Comparison of ENCODE assay signal across 19 cellular contexts in genomic region chr15:51750186-51750585, GRCh38. TPM values are rescaled to one million over a fixed set of nuclear protein-coding genes. Genes with fewer than 3 reads are reported as not detected.
A peak's percentile ranks its signal among the peaks of the same experiment; 100 is the strongest.
DNase-seq lines count a peak whose midpoint lies in the region; ATAC-seq, FAIRE-seq and TF ChIP-seq lines count a peak whose summit lies in the region.
"Had no signal": no experiment of that assay in that cellular context is flagged by ENCODE, and none has a peak within 500 bp of the region (broad histone marks: within the 10 kb centered on the region; RNA-seq: fewer than 3 reads in every experiment).

No MANE protein-coding gene starts in this region.

- DNase-seq in T-helper 1 cell (no peak), GM18507 (ENCODE audit: extremely low spot score, insufficient read length, low read depth) (no peak), spleen (no peak), anterior cingulate cortex (lab: John Stamatoyannopoulos, UW) (no peak), kidney glomerular epithelial cell (lab: John Stamatoyannopoulos, UW) (no peak)
- DNase-seq in activated T-helper 1 cell treated with anti-CD3 and anti-CD28 coated beads, Interleukin-12 subunit alpha, Interleukin-12 subunit beta, Interleukin-2, Interleukin-4 antibody, amounts not matched to agents 30 ng/mL and 10 ng/mL and 1 ng/mL, durations not matched to agents 14 hours and 24 hours and 36 hours (ENCODE audit: low spot score) = no peak
- DNase-seq in naive thymus-derived CD4-positive, alpha-beta T cell = no peak
- DNase-seq: activated CD8-positive, alpha-beta memory T cell treated with anti-CD3 and anti-CD28 coated beads, Interleukin-2, amount 50 U/mL, for 48 hours; dorsolateral prefrontal cortex; KBM-7; mucosa of descending colon; NCI-H2171; SHP77; stimulated activated CD4-positive, alpha-beta T cell treated with anti-CD3 and anti-CD28 coated beads, Interleukin-12 subunit alpha, Interleukin-12 subunit beta, amount 100 ng/mL, for 4 hours had no signal

- POLR2A ChIA-PET in naive thymus-derived CD4-positive, alpha-beta T cell (lab: Charles Lee) = interaction anchor here (6.1 kb wide), 1 partner anchor 13 kb away, joined by 44 read pairs; the partner anchor contains the start of gene LYSMD2

- peaks cover 9% of the 10 kb centered on the region for H3K9me3 Mint-ChIP-seq in T-helper 1 cell treated with Interleukin-12 subunit alpha and Interleukin-12 subunit beta and Interleukin-4 antibody, amounts not matched to agents 30 μg/mL and 1 μg/mL, for 36 hours
- no peaks in the 10 kb centered on the region for H3K9me3 Mint-ChIP-seq in activated T-helper 1 cell treated with anti-CD3 and anti-CD28 coated beads, Interleukin-12 subunit alpha, Interleukin-12 subunit beta, Interleukin-2, Interleukin-4 antibody, amounts not matched to agents 30 ng/mL and 10 ng/mL and 1 ng/mL, durations not matched to agents 14 hours and 24 hours and 36 hours
- peaks cover 0 to 4% (median 0%) of the 10 kb centered on the region in 11 donors for H3K9me3 Mint-ChIP-seq in naive thymus-derived CD4-positive, alpha-beta T cell

- intact Hi-C loops in activated T-helper 1 cell treated with anti-CD3 and anti-CD28 coated beads, Interleukin-12 subunit alpha, Interleukin-12 subunit beta, Interleukin-2, Interleukin-4 antibody, amounts not matched to agents 30 ng/mL and 10 ng/mL and 1 ng/mL, durations not matched to agents 14 hours and 24 hours and 36 hours (cut with micrococcal nuclease) = loop anchor here (2.0 to 5.0 kb wide), 2 partner anchors 13 to 77 kb away; partner anchors contain the start of genes LYSMD2 and TMOD3
- intact Hi-C loops in naive thymus-derived CD4-positive, alpha-beta T cell (cut with micrococcal nuclease) = loop anchor here (2.0 kb wide), 2 partner anchors 13 to 27 kb away; partner anchors contain the start of gene LYSMD2 (in 1 of the 2)
- intact Hi-C loops in spleen (cut with DNase I; ENCODE audit: low total_unique reads) = no loop called here

- H3K4me1 Mint-ChIP-seq in T-helper 1 cell treated with Interleukin-12 subunit alpha and Interleukin-12 subunit beta and Interleukin-4 antibody, amounts not matched to agents 30 μg/mL and 1 μg/mL, for 36 hours (ENCODE audit: low read depth) = peaks cover 10% of the 10 kb centered on the region
- peaks cover 30% of the 10 kb centered on the region for H3K4me1 Mint-ChIP-seq in activated T-helper 1 cell treated with anti-CD3 and anti-CD28 coated beads, Interleukin-12 subunit alpha, Interleukin-12 subunit beta, Interleukin-2, Interleukin-4 antibody, amounts not matched to agents 30 ng/mL and 10 ng/mL and 1 ng/mL, durations not matched to agents 14 hours and 24 hours and 36 hours (ENCODE audit: low read depth)
- H3K4me1 Mint-ChIP-seq in naive thymus-derived CD4-positive, alpha-beta T cell = peaks cover 19 to 43% (median 38%) of the 10 kb centered on the region in 7 donors

- no peak overlapping the region for H3K27ac Mint-ChIP-seq in T-helper 1 cell treated with Interleukin-12 subunit alpha and Interleukin-12 subunit beta and Interleukin-4 antibody, amounts not matched to agents 30 μg/mL and 1 μg/mL, for 36 hours
- no peak overlapping the region for H3K27ac Mint-ChIP-seq in activated T-helper 1 cell treated with anti-CD3 and anti-CD28 coated beads, Interleukin-12 subunit alpha, Interleukin-12 subunit beta, Interleukin-2, Interleukin-4 antibody, amounts not matched to agents 30 ng/mL and 10 ng/mL and 1 ng/mL, durations not matched to agents 14 hours and 24 hours and 36 hours
- peak overlapping the region in 1 of 9 donors; percentile 81 for H3K27ac Mint-ChIP-seq in naive thymus-derived CD4-positive, alpha-beta T cell
- H3K27ac Mint-ChIP-seq: CD14-positive monocyte had no signal

- no peak overlapping the region for H3K27ac ChIP-seq in naive thymus-derived CD4-positive, alpha-beta T cell (ENCODE audit: low read depth, low read length)
- H3K27ac ChIP-seq in spleen = no peak overlapping the region
- H3K27ac ChIP-seq: hepatocyte had no signal

- H3K4me1 ChIP-seq in naive thymus-derived CD4-positive, alpha-beta T cell (ENCODE audit: control insufficient read depth in 2 of 2, insufficient read depth in 2 of 2, low read length in 2 of 2) = peaks cover 0 to 10% of the 10 kb centered on the region in 2 donors
- H3K4me1 ChIP-seq in spleen = peaks cover 5 to 45% (median 27%) of the 10 kb centered on the region in 6 donors
- H3K4me1 ChIP-seq: prostate gland had no signal

- no peak for TF ChIP-seq CTCF in spleen (IDR thresholded peaks at IDR 0.05 in 8 of 11, conservative IDR thresholded peaks at IDR 0.05 in 3 of 11)

- H3K9me3 ChIP-seq in naive thymus-derived CD4-positive, alpha-beta T cell (ENCODE audit: control insufficient read depth in 2 of 3, low read length in 3 of 3) = no peaks in the 10 kb centered on the region
- no peaks in the 10 kb centered on the region for H3K9me3 ChIP-seq in spleen
- H3K9me3 ChIP-seq: mucosa of descending colon, prostate gland had no signal

- H3K27me3 Mint-ChIP-seq in T-helper 1 cell treated with Interleukin-12 subunit alpha and Interleukin-12 subunit beta and Interleukin-4 antibody, amounts not matched to agents 30 μg/mL and 1 μg/mL, for 36 hours (ENCODE audit: low read depth) = peaks cover 64% of the 10 kb centered on the region
- H3K27me3 Mint-ChIP-seq in activated T-helper 1 cell treated with anti-CD3 and anti-CD28 coated beads, Interleukin-12 subunit alpha, Interleukin-12 subunit beta, Interleukin-2, Interleukin-4 antibody, amounts not matched to agents 30 ng/mL and 10 ng/mL and 1 ng/mL, durations not matched to agents 14 hours and 24 hours and 36 hours (ENCODE audit: insufficient read depth) = peaks cover 43% of the 10 kb centered on the region
- peaks cover 0 to 62% (median 4%) of the 10 kb centered on the region in 5 donors for H3K27me3 Mint-ChIP-seq in naive thymus-derived CD4-positive, alpha-beta T cell

- no peak overlapping the region for H3K4me3 ChIP-seq in naive thymus-derived CD4-positive, alpha-beta T cell (ENCODE audit: low read length)
- H3K4me3 ChIP-seq in spleen = peak overlapping the region in 1 of 8 donors; percentile 98
- H3K4me3 ChIP-seq: hepatocyte, mucosa of descending colon had no signal

- no peaks in the 10 kb centered on the region for H3K27me3 ChIP-seq in naive thymus-derived CD4-positive, alpha-beta T cell (ENCODE audit: control insufficient read depth in 2 of 2, insufficient read depth in 2 of 2, low read length in 2 of 2)
- H3K27me3 ChIP-seq in spleen (replicated peaks in 1 of 7) = peaks cover 0 to 7% (median 0%) of the 10 kb centered on the region in 7 donors
- H3K27me3 ChIP-seq: dorsolateral prefrontal cortex had no signal

- H3K4me3 Mint-ChIP-seq in T-helper 1 cell treated with Interleukin-12 subunit alpha and Interleukin-12 subunit beta and Interleukin-4 antibody, amounts not matched to agents 30 μg/mL and 1 μg/mL, for 36 hours = peak overlapping the region; percentile 75
- H3K4me3 Mint-ChIP-seq in activated T-helper 1 cell treated with anti-CD3 and anti-CD28 coated beads, Interleukin-12 subunit alpha, Interleukin-12 subunit beta, Interleukin-2, Interleukin-4 antibody, amounts not matched to agents 30 ng/mL and 10 ng/mL and 1 ng/mL, durations not matched to agents 14 hours and 24 hours and 36 hours = peak overlapping the region; percentile 78
- peak overlapping the region; percentile 57 to 89 (median 86) for H3K4me3 Mint-ChIP-seq in naive thymus-derived CD4-positive, alpha-beta T cell

- TF ChIP-seq POLR2A in spleen (IDR thresholded peaks at IDR 0.05) = no peak

- CTCF ChIA-PET in naive thymus-derived CD4-positive, alpha-beta T cell (lab: Charles Lee) = no interaction called here

- ATAC-seq in naive thymus-derived CD4-positive, alpha-beta T cell = no peak

- H3K36me3 ChIP-seq in naive thymus-derived CD4-positive, alpha-beta T cell (ENCODE audit: control insufficient read depth in 2 of 3, insufficient read depth in 3 of 3, low read length in 3 of 3) = no peaks in the 10 kb centered on the region
- H3K36me3 ChIP-seq in spleen = no peaks in the 10 kb centered on the region
- H3K36me3 ChIP-seq: prostate gland had no signal

- peak; percentile 72 for FAIRE-seq in GM18507 (lab: Jason Lieb, UNC)
- FAIRE-seq: TTC549 had no signal

- peaks cover 3% of the 10 kb centered on the region for H3K36me3 Mint-ChIP-seq in T-helper 1 cell treated with Interleukin-12 subunit alpha and Interleukin-12 subunit beta and Interleukin-4 antibody, amounts not matched to agents 30 μg/mL and 1 μg/mL, for 36 hours (ENCODE audit: low read depth)
- peaks cover 8% of the 10 kb centered on the region for H3K36me3 Mint-ChIP-seq in activated T-helper 1 cell treated with anti-CD3 and anti-CD28 coated beads, Interleukin-12 subunit alpha, Interleukin-12 subunit beta, Interleukin-2, Interleukin-4 antibody, amounts not matched to agents 30 ng/mL and 10 ng/mL and 1 ng/mL, durations not matched to agents 14 hours and 24 hours and 36 hours (ENCODE audit: low read depth)
- peaks cover 0 to 17% (median 0%) of the 10 kb centered on the region in 5 donors for H3K36me3 Mint-ChIP-seq in naive thymus-derived CD4-positive, alpha-beta T cell
- H3K36me3 Mint-ChIP-seq: CD14-positive monocyte had no signal

- 74 to 86% (median 76%) methylated on average over 4 of the region's 4 CpGs for WGBS in spleen, 5 donors

RNA-seq across cellular contexts. Expression of gene TMOD2, which starts 1.2 kb away (rescaled TPM):
- total RNA-seq in activated T-helper 1 cell treated with anti-CD3 and anti-CD28 coated beads, Interleukin-12 subunit alpha, Interleukin-12 subunit beta, Interleukin-2, Interleukin-4 antibody, amounts not matched to agents 30 ng/mL and 10 ng/mL and 1 ng/mL, durations not matched to agents 14 hours and 24 hours and 36 hours = 4.1 and 4.5 TPM in 2 replicates
- total RNA-seq in naive thymus-derived CD4-positive, alpha-beta T cell = 10 to 100 TPM in 4 of 5 experiments, 1 to 10 TPM in 1; 9.5 to 17.1 (median 13.4) TPM
- polyA plus RNA-seq in naive thymus-derived CD4-positive, alpha-beta T cell = 1 to 10 TPM; 1.4 to 1.9 TPM
- 10 to 100 TPM in 6 of 7 donors, 1 to 10 TPM in 1; 9.0 to 21.1 (median 15.9) TPM for total RNA-seq in spleen
- polyA plus RNA-seq in spleen = 1 to 10 TPM; 1.3 to 2.6 (median 1.6) TPM

RNA-seq across cellular contexts. Expression of gene LYSMD2, which starts 12.7 kb away (rescaled TPM):
- total RNA-seq in activated T-helper 1 cell treated with anti-CD3 and anti-CD28 coated beads, Interleukin-12 subunit alpha, Interleukin-12 subunit beta, Interleukin-2, Interleukin-4 antibody, amounts not matched to agents 30 ng/mL and 10 ng/mL and 1 ng/mL, durations not matched to agents 14 hours and 24 hours and 36 hours = 16.0 and 16.5 TPM in 2 replicates
- 10 to 100 TPM; 12.5 to 33.8 (median 17.8) TPM for total RNA-seq in naive thymus-derived CD4-positive, alpha-beta T cell
- 10 to 100 TPM; 42.2 to 46.8 TPM for polyA plus RNA-seq in naive thymus-derived CD4-positive, alpha-beta T cell
- total RNA-seq in spleen = 10 to 100 TPM; 18.1 to 41.7 (median 24.2) TPM
- polyA plus RNA-seq in spleen = 10 to 100 TPM; 32.7 to 39.0 (median 35.5) TPM
